ENCODE assay signal across 1 cellular context in genomic region chr2:42101641-42102605, GRCh38.
TF ChIP-seq lines count a peak whose summit lies in the region.

No MANE protein-coding gene starts in this region.

TF ChIP-seq in HepG2, 621 proteins besides CTCF, POLR2A, EP300 and RAD21 (continued from another document and continues in another):
- TF ChIP-seq ZBTB40 (IDR thresholded peaks at IDR 0.05), result no peak
- TF ChIP-seq ZBTB40 (CRISPR knock-in tag; IDR thresholded peaks at IDR 0.05), result peak; percentile 72
- TF ChIP-seq ZNF629 (CRISPR knock-in tag; conservative IDR thresholded peaks at IDR 0.05), result peak; percentile 96
- no peak for TF ChIP-seq RBAK (CRISPR knock-in tag; IDR thresholded peaks at IDR 0.05)
- TF ChIP-seq PBX3 (CRISPR knock-in tag; IDR thresholded peaks at IDR 0.05; ENCODE audit: borderline replicate concordance), result no peak
- no peak for TF ChIP-seq HMGXB3 (CRISPR knock-in tag; IDR thresholded peaks at IDR 0.05; ENCODE audit: borderline replicate concordance)
- TF ChIP-seq MLLT10 (CRISPR knock-in tag; IDR thresholded peaks at IDR 0.05), result no peak
- TF ChIP-seq JUND (CRISPR knock-in tag; IDR thresholded peaks at IDR 0.05), result peak; percentile 97
- no peak for TF ChIP-seq ZFYVE20 (CRISPR knock-in tag; IDR thresholded peaks at IDR 0.05; ENCODE audit: borderline replicate concordance, low read depth)
- TF ChIP-seq BCL6 (CRISPR knock-in tag; IDR thresholded peaks at IDR 0.05), result peak; percentile 87
- no peak for TF ChIP-seq ZFP1 (CRISPR knock-in tag; IDR thresholded peaks at IDR 0.05)
- peak; percentile 33 for TF ChIP-seq ZNF883 (CRISPR knock-in tag; IDR thresholded peaks at IDR 0.05; ENCODE audit: not compliant biosample characterization)
- TF ChIP-seq MATR3 (CRISPR knock-in tag; IDR thresholded peaks at IDR 0.05), result no peak
- TF ChIP-seq ATF2 (CRISPR knock-in tag; IDR thresholded peaks at IDR 0.05), result peak; percentile 99
- no peak for TF ChIP-seq POLR2AphosphoS5 (IDR thresholded peaks at IDR 0.05; ENCODE audit: low read depth, low read length)
- no peak; the same call in 1 of the 2 replicates for TF ChIP-seq ZNF572 (CRISPR knock-in tag; IDR thresholded peaks at IDR 0.05)
- TF ChIP-seq HINFP (CRISPR knock-in tag; IDR thresholded peaks at IDR 0.05; ENCODE audit: low read depth), result no peak
- no peak for TF ChIP-seq SMARCE1 (IDR thresholded peaks at IDR 0.05; ENCODE audit: borderline replicate concordance)
- 0 out of 2 replicates have a peak, but pooled peaks have one; percentile 6 for TF ChIP-seq TCF7 (IDR thresholded peaks at IDR 0.05; ENCODE audit: low read depth)
- peak; percentile 28; the same call in 1 of the 2 replicates for TF ChIP-seq PPARG (CRISPR knock-in tag; conservative IDR thresholded peaks at IDR 0.05)
- TF ChIP-seq ARNTL (CRISPR knock-in tag; IDR thresholded peaks at IDR 0.05), result peak; percentile 39
- TF ChIP-seq PAXIP1 (CRISPR knock-in tag; conservative IDR thresholded peaks at IDR 0.05), result peak; percentile 83
- TF ChIP-seq ZNF580 (CRISPR knock-in tag; IDR thresholded peaks at IDR 0.05; ENCODE audit: borderline replicate concordance, low read depth), result no peak
- TF ChIP-seq ZFX (CRISPR knock-in tag; IDR thresholded peaks at IDR 0.05; ENCODE audit: low read depth), result peak; percentile 33; the same call in 1 of the 2 replicates
- no peak for TF ChIP-seq HNF4G (IDR thresholded peaks at IDR 0.05; ENCODE audit: borderline replicate concordance, low read depth, low read length)
- peak; percentile 55; the same call in 1 of the 2 replicates for TF ChIP-seq HNF4G (CRISPR knock-in tag; IDR thresholded peaks at IDR 0.05; ENCODE audit: borderline replicate concordance, low read depth)
- TF ChIP-seq NCOR1 (IDR thresholded peaks at IDR 0.05; ENCODE audit: borderline replicate concordance, low read length), result peak; percentile 32; the same call in 1 of the 2 replicates
- peak; percentile 79 for TF ChIP-seq TBX2 (CRISPR knock-in tag; IDR thresholded peaks at IDR 0.05; ENCODE audit: borderline replicate concordance)
- TF ChIP-seq ZNF614 (CRISPR knock-in tag; IDR thresholded peaks at IDR 0.05; ENCODE audit: borderline replicate concordance), result peak; percentile 22; the same call in 1 of the 2 replicates
- no peak for TF ChIP-seq NFE2L2 (IDR thresholded peaks at IDR 0.05; ENCODE audit: low read length)
- TF ChIP-seq ARID2 (CRISPR knock-in tag; IDR thresholded peaks at IDR 0.05; ENCODE audit: borderline replicate concordance), result no peak
- TF ChIP-seq IKZF5 (CRISPR knock-in tag; IDR thresholded peaks at IDR 0.05), result peak; percentile 47; the same call in 1 of the 2 replicates
- TF ChIP-seq ZNF567 (CRISPR knock-in tag; IDR thresholded peaks at IDR 0.05; ENCODE audit: borderline replicate concordance), result no peak
- no peak for TF ChIP-seq RORA (CRISPR knock-in tag; IDR thresholded peaks at IDR 0.05)
- TF ChIP-seq ZBTB7B (CRISPR knock-in tag; IDR thresholded peaks at IDR 0.05), result no peak
